13 cellular contexts compared by ENCODE assay signal in genomic region chr7:117083648-117084047, GRCh38.
A peak's percentile ranks its signal among the peaks of the same experiment; 100 is the strongest.
DNase-seq lines count a peak whose midpoint lies in the region; TF ChIP-seq lines count a peak whose summit lies in the region.
"Had no signal": no experiment of that assay in that cellular context is flagged by ENCODE, and none has a peak within 500 bp of the region (broad histone marks: within the 10 kb centered on the region; RNA-seq: fewer than 3 reads in every experiment).

No MANE protein-coding gene starts in this region.

- TF ChIP-seq CTCF in LNCaP clone FGC (IDR thresholded peaks at IDR 0.05; ENCODE audit: control insufficient read depth, extremely low read depth, insufficient read depth): no peak
- TF ChIP-seq CTCF in osteocyte (IDR thresholded peaks at IDR 0.05): no peak
- TF ChIP-seq CTCF in GM10248 (IDR thresholded peaks at IDR 0.05; ENCODE audit: control extremely low read depth, extremely low read depth, low read depth, missing control alignments): no peak

- CTCF ChIA-PET in GM10248 (lab: Yijun Ruan, JAX): interaction anchor here (0.8 to 3.5 kb wide), 8 partner anchors 12 to 95 kb away, joined by 3 to 9 read pairs (median 4); no protein-coding TSS in a partner anchor

- H3K36me3 Mint-ChIP-seq in osteocyte (ENCODE audit: unreplicated experiment): no peaks in the 10 kb centered on the region
- H3K36me3 Mint-ChIP-seq in activated T-helper 1 cell treated with anti-CD3 and anti-CD28 coated beads, Interleukin-12 subunit alpha, Interleukin-12 subunit beta, Interleukin-2, Interleukin-4 antibody, amounts not matched to agents 30 ng/mL and 10 ng/mL and 1 ng/mL, durations not matched to agents 14 hours and 24 hours and 36 hours (ENCODE audit: low read depth): no peaks in the 10 kb centered on the region

- DNase-seq in NCI-H2081 (lab: John Stamatoyannopoulos, UW) (peak; percentile 5 to 16), NCI-H2081 treated with DMSO at 0.1 percent for 48 hours (lab: John Stamatoyannopoulos, UW) (no peak), LNCaP clone FGC (ENCODE audit: low read depth) (peak; percentile 35), cerebellar cortex (ENCODE audit: low spot score) (peak; percentile 89), osteocyte (ENCODE audit: extremely low spot score, unreplicated experiment) (no peak), GM10248 (ENCODE audit: extremely low spot score) (no peak), NCI-H1092 (lab: John Stamatoyannopoulos, UW) (no peak)
- DNase-seq in activated T-helper 1 cell treated with anti-CD3 and anti-CD28 coated beads, Interleukin-12 subunit alpha, Interleukin-12 subunit beta, Interleukin-2, Interleukin-4 antibody, amounts not matched to agents 30 ng/mL and 10 ng/mL and 1 ng/mL, durations not matched to agents 14 hours and 24 hours and 36 hours (ENCODE audit: low spot score): no peak
- DNase-seq: 8988T, Caco-2, NCI-H1417 treated with DMSO at 0.1 percent for 48 hours, NCI-H2107, NCI-H774 had no signal

- H3K27me3 Mint-ChIP-seq in osteocyte (ENCODE audit: unreplicated experiment): no peaks in the 10 kb centered on the region
- peaks cover 11% of the 10 kb centered on the region for H3K27me3 Mint-ChIP-seq in activated T-helper 1 cell treated with anti-CD3 and anti-CD28 coated beads, Interleukin-12 subunit alpha, Interleukin-12 subunit beta, Interleukin-2, Interleukin-4 antibody, amounts not matched to agents 30 ng/mL and 10 ng/mL and 1 ng/mL, durations not matched to agents 14 hours and 24 hours and 36 hours (ENCODE audit: insufficient read depth)

- POLR2A ChIA-PET in GM10248 (lab: Yijun Ruan, JAX): no interaction called here

- H3K9me3 Mint-ChIP-seq in osteocyte (ENCODE audit: unreplicated experiment): no peaks in the 10 kb centered on the region
- no peaks in the 10 kb centered on the region for H3K9me3 Mint-ChIP-seq in activated T-helper 1 cell treated with anti-CD3 and anti-CD28 coated beads, Interleukin-12 subunit alpha, Interleukin-12 subunit beta, Interleukin-2, Interleukin-4 antibody, amounts not matched to agents 30 ng/mL and 10 ng/mL and 1 ng/mL, durations not matched to agents 14 hours and 24 hours and 36 hours

- intact Hi-C loops in activated T-helper 1 cell treated with anti-CD3 and anti-CD28 coated beads, Interleukin-12 subunit alpha, Interleukin-12 subunit beta, Interleukin-2, Interleukin-4 antibody, amounts not matched to agents 30 ng/mL and 10 ng/mL and 1 ng/mL, durations not matched to agents 14 hours and 24 hours and 36 hours (cut with micrococcal nuclease): no loop called here

- peaks cover 47% of the 10 kb centered on the region for H3K4me1 Mint-ChIP-seq in osteocyte (ENCODE audit: unreplicated experiment)
- H3K4me1 Mint-ChIP-seq in activated T-helper 1 cell treated with anti-CD3 and anti-CD28 coated beads, Interleukin-12 subunit alpha, Interleukin-12 subunit beta, Interleukin-2, Interleukin-4 antibody, amounts not matched to agents 30 ng/mL and 10 ng/mL and 1 ng/mL, durations not matched to agents 14 hours and 24 hours and 36 hours (ENCODE audit: low read depth): peaks cover 15% of the 10 kb centered on the region

- peak overlapping the region; percentile 21 for H3K27ac Mint-ChIP-seq in osteocyte (ENCODE audit: unreplicated experiment)
- no peak overlapping the region for H3K27ac Mint-ChIP-seq in activated T-helper 1 cell treated with anti-CD3 and anti-CD28 coated beads, Interleukin-12 subunit alpha, Interleukin-12 subunit beta, Interleukin-2, Interleukin-4 antibody, amounts not matched to agents 30 ng/mL and 10 ng/mL and 1 ng/mL, durations not matched to agents 14 hours and 24 hours and 36 hours

- no peak overlapping the region for H3K4me3 ChIP-seq in LNCaP clone FGC (ENCODE audit: low read depth, low read length)

- H3K4me3 Mint-ChIP-seq in osteocyte (ENCODE audit: unreplicated experiment): no peak overlapping the region
- H3K4me3 Mint-ChIP-seq in activated T-helper 1 cell treated with anti-CD3 and anti-CD28 coated beads, Interleukin-12 subunit alpha, Interleukin-12 subunit beta, Interleukin-2, Interleukin-4 antibody, amounts not matched to agents 30 ng/mL and 10 ng/mL and 1 ng/mL, durations not matched to agents 14 hours and 24 hours and 36 hours: no peak overlapping the region

Comparison
In these comparisons a context has a peak if more than half of its experiments do, and no peak if none do; other contexts are left out.
1. DNase-seq: peak in NCI-H2081 (2 of 2), LNCaP clone FGC (single experiment) and cerebellar cortex (single experiment); none in NCI-H2081 treated with DMSO at 0.1 percent for 48 hours (single experiment), osteocyte (single experiment), activated T-helper 1 cell treated with anti-CD3 and anti-CD28 coated beads, Interleukin-12 subunit alpha, Interleukin-12 subunit beta, Interleukin-2, Interleukin-4 antibody, amounts not matched to agents 30 ng/mL and 10 ng/mL and 1 ng/mL, durations not matched to agents 14 hours and 24 hours and 36 hours (single experiment), GM10248 (single experiment) and NCI-H1092 (single experiment).